10 cellular contexts compared by ENCODE assay signal in the genomic region with DNA sequence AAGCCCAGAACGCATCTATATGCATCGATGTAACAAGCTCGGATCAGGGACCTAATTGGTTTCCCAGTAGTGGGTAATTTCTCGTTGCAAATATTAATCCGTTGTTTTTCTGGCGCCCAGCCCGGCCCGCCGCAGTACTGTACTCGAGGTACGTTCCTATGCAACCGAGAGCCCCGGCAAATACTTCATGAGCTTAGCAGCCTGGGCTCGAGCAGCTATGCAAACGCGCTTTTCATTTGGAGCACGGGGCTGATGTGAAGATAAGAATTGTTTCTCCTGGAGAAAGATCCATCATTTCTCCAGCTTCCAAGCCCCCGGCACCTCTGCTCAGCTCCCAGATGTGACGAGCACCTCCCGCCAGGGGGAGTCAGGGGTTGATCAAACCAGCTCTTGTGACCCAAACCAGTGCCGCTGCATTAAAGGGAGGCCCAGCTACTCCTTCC.
DNase-seq lines count a peak whose midpoint lies in the region; ATAC-seq and TF ChIP-seq lines count a peak whose summit lies in the region.
"Had no signal": no experiment of that assay in that cellular context is flagged by ENCODE, and none has a peak within 500 bp of the region (broad histone marks: within the 10 kb centered on the region; RNA-seq: fewer than 3 reads in every experiment).

No MANE protein-coding gene starts in this region.

- H3K9me3 Mint-ChIP-seq in HFFc6, result no peaks in the 10 kb centered on the region
- H3K9me3 Mint-ChIP-seq: activated naive CD4-positive, alpha-beta T cell treated with anti-CD3 and anti-CD28 coated beads for 36 hours had no signal

- no peaks in the 10 kb centered on the region; the same call in 1 of the 2 replicates for H3K4me1 Mint-ChIP-seq in HFFc6 (ENCODE audit: low read depth)

- no peaks in the 10 kb centered on the region for H3K79me2 ChIP-seq in smooth muscle cell (ENCODE audit: low read depth)

- no peak overlapping the region for H3K4me3 ChIP-seq in smooth muscle cell
- H3K4me3 ChIP-seq: vagina had no signal

- H3K27ac ChIP-seq in smooth muscle cell (ENCODE audit: low read depth), result no peak overlapping the region
- H3K27ac ChIP-seq: vagina had no signal

- intact Hi-C loops in head of caudate nucleus (cut with DNase I), result no loop called here

- no peaks in the 10 kb centered on the region for H3K36me3 ChIP-seq in smooth muscle cell (ENCODE audit: low read depth)
- H3K36me3 ChIP-seq: vagina had no signal

- ATAC-seq in GM21447 (IDR thresholded peaks at IDR 0.05; ENCODE audit: unreplicated experiment), result no peak

- no peaks in the 10 kb centered on the region for H3F3A ChIP-seq in smooth muscle cell (ENCODE audit: low read depth)

- DNase-seq in HFFc6 (peak; percentile 23), SK-N-DZ (ENCODE audit: low spot score) (peak; percentile 77), head of caudate nucleus (peak; percentile 49 to 92 (median 81)), smooth muscle cell (lab: John Stamatoyannopoulos, UW; ENCODE audit: unreplicated experiment) (no peak), CD1c-positive myeloid dendritic cell (ENCODE audit: extremely low spot score) (no peak)
- DNase-seq in stimulated activated CD4-positive, alpha-beta T cell treated with anti-CD3 and anti-CD28 coated beads, Interleukin-4, amount 100 ng/mL, for 1 hour, result no peak
- no peak for DNase-seq in activated CD4-positive, alpha-beta T cell treated with anti-CD3 and anti-CD28 coated beads, Interleukin-2, amount 50 U/mL, for 1 hour
- DNase-seq: activated naive CD4-positive, alpha-beta T cell treated with anti-CD3 and anti-CD28 coated beads for 36 hours had no signal

- H3K27me3 ChIP-seq in smooth muscle cell (ENCODE audit: low read depth), result no peaks in the 10 kb centered on the region
- H3K27me3 ChIP-seq: vagina had no signal

- H3K27ac Mint-ChIP-seq in HFFc6, result no peak overlapping the region
- H3K27ac Mint-ChIP-seq: activated naive CD4-positive, alpha-beta T cell treated with anti-CD3 and anti-CD28 coated beads for 36 hours had no signal

- no peak overlapping the region for H3K9ac ChIP-seq in smooth muscle cell (ENCODE audit: low read depth)

- no peaks in the 10 kb centered on the region for H3K9me3 ChIP-seq in smooth muscle cell (replicated peaks; ENCODE audit: low read depth)
- H3K9me3 ChIP-seq: vagina had no signal

- no peaks in the 10 kb centered on the region for H4K20me1 ChIP-seq in smooth muscle cell (ENCODE audit: low read depth)

- H3K4me2 ChIP-seq in smooth muscle cell, result no peak overlapping the region

- TF ChIP-seq CTCF in HFFc6 (IDR thresholded peaks at IDR 0.05) (peak; percentile 69; the same call in 1 of the 2 replicates), smooth muscle cell (IDR thresholded peaks at IDR 0.05; ENCODE audit: borderline replicate concordance, insufficient read depth, poor library complexity, severe bottlenecking) (peak; percentile 37)

- 75% methylated on average over 21 of the region's 21 CpGs for WGBS in smooth muscle cell (ENCODE audit: low lambda C conversion rate)

- H3K36me3 Mint-ChIP-seq in HFFc6 (ENCODE audit: low read depth), result no peaks in the 10 kb centered on the region

- no peaks in the 10 kb centered on the region for H3K4me1 ChIP-seq in smooth muscle cell (ENCODE audit: low read depth)

- H3K27me3 Mint-ChIP-seq in HFFc6 (ENCODE audit: insufficient read depth), result peaks cover 2% of the 10 kb centered on the region

- no peak overlapping the region for H2AFZ ChIP-seq in smooth muscle cell (ENCODE audit: low read depth)

- no peak overlapping the region for H3K4me3 Mint-ChIP-seq in HFFc6
- H3K4me3 Mint-ChIP-seq: activated naive CD4-positive, alpha-beta T cell treated with anti-CD3 and anti-CD28 coated beads for 36 hours had no signal

Comparison
In these comparisons a context has a peak if more than half of its experiments do, and no peak if none do; other contexts are left out.
1. DNase-seq: peak in HFFc6 (single experiment), SK-N-DZ (single experiment) and head of caudate nucleus (42 of 42); none in smooth muscle cell (single experiment), stimulated activated CD4-positive, alpha-beta T cell treated with anti-CD3 and anti-CD28 coated beads, Interleukin-4, amount 100 ng/mL, for 1 hour (single experiment), activated CD4-positive, alpha-beta T cell treated with anti-CD3 and anti-CD28 coated beads, Interleukin-2, amount 50 U/mL, for 1 hour (single experiment) and CD1c-positive myeloid dendritic cell (single experiment).